In the genomic region with DNA sequence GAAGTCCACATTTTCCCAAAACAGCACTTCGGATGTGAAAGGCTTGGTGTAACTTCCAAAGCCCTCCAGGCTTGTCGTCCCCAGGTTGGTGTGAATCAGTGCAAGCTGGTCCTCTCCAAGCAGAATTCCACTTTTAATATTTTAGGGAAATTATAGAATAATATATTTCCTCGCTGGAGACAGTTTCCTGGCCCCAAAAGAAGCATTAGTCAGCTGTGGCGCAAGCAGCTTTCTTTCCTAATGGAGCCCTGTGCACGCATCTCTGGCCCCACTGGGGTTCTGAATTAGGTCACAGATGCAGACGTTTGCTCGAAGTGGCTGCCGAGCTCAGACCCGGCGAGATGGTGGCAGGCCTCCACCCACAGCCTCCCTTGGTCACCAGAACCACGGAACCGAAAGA, we compare ENCODE assay signal across 19 cellular contexts. TPM values are rescaled to one million over a fixed set of nuclear protein-coding genes. Genes with fewer than 3 reads are reported as not detected.
A peak's percentile ranks its signal among the peaks of the same experiment; 100 is the strongest.
DNase-seq lines count a peak whose midpoint lies in the region; ATAC-seq and TF ChIP-seq lines count a peak whose summit lies in the region.
"Had no signal": no experiment of that assay in that cellular context is flagged by ENCODE, and none has a peak within 500 bp of the region (broad histone marks: within the 10 kb centered on the region; RNA-seq: fewer than 3 reads in every experiment).

No MANE protein-coding gene starts in this region.

- 43 to 51% methylated on average over 9 to 12 of the region's 12 CpGs for WGBS in body of pancreas, 2 donors

- TF ChIP-seq CTCF in body of pancreas (IDR thresholded peaks at IDR 0.05): no peak
- no peak for TF ChIP-seq CTCF in neural crest cell (conservative IDR thresholded peaks at IDR 0.05)

- POLR2A ChIA-PET in HEK293T (lab: Yijun Ruan, JAX): interaction anchor here (1.0 to 6.3 kb wide), 7 partner anchors 14 to 95 kb away, joined by 3 to 44 read pairs (median 3); a partner anchor contains a TSS

- ATAC-seq in body of pancreas: peak; percentile 64
- no peak for ATAC-seq in stimulated activated naive CD8-positive, alpha-beta T cell treated with anti-CD3 and anti-CD28 coated beads, Interleukin-15, Interleukin-2, amounts not matched to agents 100 U/mL and 50 U/mL, for 24 hours
- ATAC-seq: activated CD8-positive, alpha-beta T cell treated with anti-CD3 and anti-CD28 coated beads, Interleukin-2, amount 10 ng/mL, durations not matched to agents 7 days and 5 days; mucosa of descending colon had no signal

- CTCF ChIA-PET in HEK293T (lab: Yijun Ruan, JAX): interaction anchor here (0.6 kb wide), 1 partner anchor 75 kb away, joined by 3 read pairs; no protein-coding TSS in a partner anchor

- H3K36me3 ChIP-seq in body of pancreas (replicated peaks in 1 of 2; ENCODE audit: insufficient read depth in 1 of 2, low read depth in 2 of 2): no peaks in the 10 kb centered on the region
- H3K36me3 ChIP-seq: adrenal gland had no signal

- H3K4me1 Mint-ChIP-seq in neural crest cell: no peaks in the 10 kb centered on the region

- H3K27ac Mint-ChIP-seq in neural crest cell (ENCODE audit: unreplicated experiment): peak overlapping the region; percentile 50
- H3K27ac Mint-ChIP-seq: activated CD8-positive, alpha-beta T cell treated with anti-CD3 and anti-CD28 coated beads, Interleukin-2, amount 10 ng/mL, durations not matched to agents 7 days and 5 days; stimulated activated naive CD8-positive, alpha-beta T cell treated with anti-CD3 and anti-CD28 coated beads, Interleukin-15, Interleukin-2, amounts not matched to agents 100 ng/mL and 50 ng/mL, for 24 hours had no signal

- no peak overlapping the region for H3K4me3 ChIP-seq in body of pancreas
- H3K4me3 ChIP-seq: adrenal gland, mucosa of descending colon had no signal

- H3K36me3 Mint-ChIP-seq in neural crest cell (ENCODE audit: low read depth): no peaks in the 10 kb centered on the region

- H3K9me3 Mint-ChIP-seq in neural crest cell: no peaks in the 10 kb centered on the region
- H3K9me3 Mint-ChIP-seq: stimulated activated naive CD8-positive, alpha-beta T cell treated with anti-CD3 and anti-CD28 coated beads, Interleukin-15, Interleukin-2, amounts not matched to agents 100 ng/mL and 50 ng/mL, for 24 hours had no signal

- H3K27me3 ChIP-seq in body of pancreas: no peaks in the 10 kb centered on the region

- no peaks in the 10 kb centered on the region for H3K9me3 ChIP-seq in body of pancreas
- H3K9me3 ChIP-seq: adrenal gland, mucosa of descending colon had no signal

- no peak for TF ChIP-seq POLR2A in body of pancreas (IDR thresholded peaks at IDR 0.05)

- no peak overlapping the region for H3K4me3 Mint-ChIP-seq in neural crest cell
- H3K4me3 Mint-ChIP-seq: activated CD8-positive, alpha-beta T cell treated with anti-CD3 and anti-CD28 coated beads, Interleukin-2, amount 10 ng/mL, durations not matched to agents 7 days and 5 days; stimulated activated naive CD8-positive, alpha-beta T cell treated with anti-CD3 and anti-CD28 coated beads, Interleukin-15, Interleukin-2, amounts not matched to agents 100 ng/mL and 50 ng/mL, for 24 hours had no signal

- intact Hi-C loops in body of pancreas (cut with DNase I): no loop called here

- H3K4me1 ChIP-seq in body of pancreas: peaks cover 27% of the 10 kb centered on the region
- H3K4me1 ChIP-seq: adrenal gland had no signal

- DNase-seq in AG08396 (ENCODE audit: low spot score): peak; percentile 81
- DNase-seq in HEK293T (ENCODE audit: extremely low spot score): peak; percentile 64
- peak in 3 of 4 donors; percentile 36 to 51 (median 45) for DNase-seq in body of pancreas
- DNase-seq in neural crest cell (ENCODE audit: low read depth, low spot score): no peak
- no peak for DNase-seq in GM19240 (ENCODE audit: insufficient read length, low spot score)
- DNase-seq in stimulated activated naive CD8-positive, alpha-beta T cell treated with anti-CD3 and anti-CD28 coated beads, Interleukin-15, Interleukin-2, amounts not matched to agents 100 U/mL and 50 U/mL, for 24 hours: no peak
- no peak for DNase-seq in epidermal melanocyte (ENCODE audit: insufficient read length, low spot score)
- DNase-seq in iPS-NIHi7 (ENCODE audit: extremely low spot score): no peak
- DNase-seq: activated CD8-positive, alpha-beta T cell treated with anti-CD3 and anti-CD28 coated beads, Interleukin-2, amount 10 ng/mL, durations not matched to agents 7 days and 5 days; AML-193; hippocampal formation; Karpas-422; mucosa of descending colon; NCI-H1694 had no signal

- H3K27me3 Mint-ChIP-seq in neural crest cell (ENCODE audit: low read depth): peaks cover 19% of the 10 kb centered on the region

- no peak overlapping the region for H3K27ac ChIP-seq in body of pancreas
- H3K27ac ChIP-seq: adrenal gland, epithelial cell of prostate, VCaP had no signal

TF ChIP-seq in HEK293T, 16 proteins besides CTCF, POLR2A, EP300 and RAD21:
- no peak for TF ChIP-seq LEF1 (IDR thresholded peaks at IDR 0.05; ENCODE audit: borderline replicate concordance)
- no peak for TF ChIP-seq SUZ12 (IDR thresholded peaks at IDR 0.05)
- TF ChIP-seq SP1 (IDR thresholded peaks at IDR 0.05): no peak
- TF ChIP-seq L3MBTL2 (conservative IDR thresholded peaks at IDR 0.05): no peak; the same call in 1 of the 2 replicates
- TF ChIP-seq HDGF (IDR thresholded peaks at IDR 0.05; ENCODE audit: borderline replicate concordance): no peak
- no peak for TF ChIP-seq FOXM1 (IDR thresholded peaks at IDR 0.05; ENCODE audit: borderline replicate concordance)
- TF ChIP-seq FOXK2 (IDR thresholded peaks at IDR 0.05): no peak
- TF ChIP-seq, protein P1, sequence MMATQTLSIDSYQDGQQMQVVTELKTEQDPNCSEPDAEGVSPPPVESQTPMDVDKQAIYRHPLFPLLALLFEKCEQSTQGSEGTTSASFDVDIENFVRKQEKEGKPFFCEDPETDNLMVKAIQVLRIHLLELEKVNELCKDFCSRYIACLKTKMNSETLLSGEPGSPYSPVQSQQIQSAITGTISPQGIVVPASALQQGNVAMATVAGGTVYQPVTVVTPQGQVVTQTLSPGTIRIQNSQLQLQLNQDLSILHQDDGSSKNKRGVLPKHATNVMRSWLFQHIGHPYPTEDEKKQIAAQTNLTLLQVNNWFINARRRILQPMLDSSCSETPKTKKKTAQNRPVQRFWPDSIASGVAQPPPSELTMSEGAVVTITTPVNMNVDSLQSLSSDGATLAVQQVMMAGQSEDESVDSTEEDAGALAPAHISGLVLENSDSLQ (IDR thresholded peaks at IDR 0.05): no peak
- no peak for TF ChIP-seq ZNF384 (IDR thresholded peaks at IDR 0.05)
- TF ChIP-seq BHLHE40 (IDR thresholded peaks at IDR 0.05; ENCODE audit: borderline replicate concordance): no peak
- no peak for TF ChIP-seq TARDBP (IDR thresholded peaks at IDR 0.05)
- TF ChIP-seq CTBP1 (IDR thresholded peaks at IDR 0.05; ENCODE audit: borderline replicate concordance): no peak
- TF ChIP-seq NFRKB (IDR thresholded peaks at IDR 0.05): no peak
- TF ChIP-seq ARNT (IDR thresholded peaks at IDR 0.05): no peak
- no peak for TF ChIP-seq FOXA1 (IDR thresholded peaks at IDR 0.05)
- TF ChIP-seq ELF4 (IDR thresholded peaks at IDR 0.05): no peak

RNA-seq across cellular contexts. Expression of a gene that starts 33.3 kb away (rescaled TPM):
- total RNA-seq in body of pancreas: 10 to 100 TPM; 14.3 to 39.6 TPM
- 0.14 and 0.34 TPM in 2 replicates for total RNA-seq in neural crest cell
- total RNA-seq: activated CD8-positive, alpha-beta T cell treated with anti-CD3 and anti-CD28 coated beads, Interleukin-2, amount 10 ng/mL, durations not matched to agents 7 days and 5 days; ureter had no signal

Comparison
In these comparisons a context has a peak if more than half of its experiments do, and no peak if none do; other contexts are left out.
1. DNase-seq: peak in AG08396 (single experiment), HEK293T (single experiment) and body of pancreas (3 of 4); none in neural crest cell (single experiment), GM19240 (single experiment), stimulated activated naive CD8-positive, alpha-beta T cell treated with anti-CD3 and anti-CD28 coated beads, Interleukin-15, Interleukin-2, amounts not matched to agents 100 U/mL and 50 U/mL, for 24 hours (single experiment), epidermal melanocyte (single experiment) and iPS-NIHi7 (single experiment).
2. RNA of a gene that starts 33.3 kb away (total RNA-seq): 14.3 to 39.6 TPM in body of pancreas; 0.14 to 0.34 TPM in neural crest cell; every median in the first group is over 10 times any median in the second.